In genomic region chr9:2335260-2335659, GRCh38 we compare ENCODE assay signal across 2 cellular contexts.
TF ChIP-seq lines count a peak whose summit lies in the region.

No MANE protein-coding gene starts in this region.

TF ChIP-seq in GM23338, 12 proteins besides CTCF, POLR2A, EP300 and RAD21 (continued from another document):
- no peak for TF ChIP-seq REST (IDR thresholded peaks at IDR 0.05; ENCODE audit: unreplicated experiment)
- no peak for TF ChIP-seq ETS1 (IDR thresholded peaks at IDR 0.05)
- no peak for TF ChIP-seq NANOG (IDR thresholded peaks at IDR 0.05; ENCODE audit: borderline replicate concordance)
- TF ChIP-seq CREB1 (CRISPR knock-in tag; IDR thresholded peaks at IDR 0.05; ENCODE audit: low read depth), result no peak

TF ChIP-seq in SK-N-SH, 30 proteins besides CTCF, POLR2A, EP300 and RAD21 (continued from another document):
- TF ChIP-seq REST (IDR thresholded peaks at IDR 0.05; ENCODE audit: low read depth, low read length) (no peak), FOSL2 (IDR thresholded peaks at IDR 0.05; ENCODE audit: borderline replicate concordance, low read depth) (no peak), TCF12 (IDR thresholded peaks at IDR 0.05) (no peak), RFX5 (IDR thresholded peaks at IDR 0.05; ENCODE audit: low read length) (no peak), ELF1 (IDR thresholded peaks at IDR 0.05) (no peak), MXI1 (IDR thresholded peaks at IDR 0.05; ENCODE audit: low read depth, low read length) (no peak), PBX3 (IDR thresholded peaks at IDR 0.05) (no peak), IRF3 (IDR thresholded peaks at IDR 0.05; ENCODE audit: low read depth, low read length) (no peak), CHD2 (IDR thresholded peaks at IDR 0.05; ENCODE audit: low read length, partially characterized antibody) (no peak), FOXJ3 (CRISPR knock-in tag; IDR thresholded peaks at IDR 0.05) (no peak), SMC3 (IDR thresholded peaks at IDR 0.05; ENCODE audit: low read depth, low read length) (no peak), YY1 (IDR thresholded peaks at IDR 0.05; ENCODE audit: low read depth) (no peak), RCOR1 (IDR thresholded peaks at IDR 0.05; ENCODE audit: low read length) (no peak), MAX (IDR thresholded peaks at IDR 0.05; ENCODE audit: low read depth) (no peak), FOXM1 (IDR thresholded peaks at IDR 0.05; ENCODE audit: low read depth) (no peak), GATA2 (CRISPR knock-in tag; IDR thresholded peaks at IDR 0.05) (no peak), USF2 (IDR thresholded peaks at IDR 0.05; ENCODE audit: borderline replicate concordance, low read depth, low read length) (no peak)
